ENCODE assay signal across 1 cellular context in genomic region chr15:39427705-39428104, GRCh38.
TF ChIP-seq lines count a peak whose summit lies in the region.

No MANE protein-coding gene starts in this region.

TF ChIP-seq in GM12878, 131 proteins besides CTCF, POLR2A, EP300 and RAD21 (continued from another document):
- TF ChIP-seq, protein P1, sequence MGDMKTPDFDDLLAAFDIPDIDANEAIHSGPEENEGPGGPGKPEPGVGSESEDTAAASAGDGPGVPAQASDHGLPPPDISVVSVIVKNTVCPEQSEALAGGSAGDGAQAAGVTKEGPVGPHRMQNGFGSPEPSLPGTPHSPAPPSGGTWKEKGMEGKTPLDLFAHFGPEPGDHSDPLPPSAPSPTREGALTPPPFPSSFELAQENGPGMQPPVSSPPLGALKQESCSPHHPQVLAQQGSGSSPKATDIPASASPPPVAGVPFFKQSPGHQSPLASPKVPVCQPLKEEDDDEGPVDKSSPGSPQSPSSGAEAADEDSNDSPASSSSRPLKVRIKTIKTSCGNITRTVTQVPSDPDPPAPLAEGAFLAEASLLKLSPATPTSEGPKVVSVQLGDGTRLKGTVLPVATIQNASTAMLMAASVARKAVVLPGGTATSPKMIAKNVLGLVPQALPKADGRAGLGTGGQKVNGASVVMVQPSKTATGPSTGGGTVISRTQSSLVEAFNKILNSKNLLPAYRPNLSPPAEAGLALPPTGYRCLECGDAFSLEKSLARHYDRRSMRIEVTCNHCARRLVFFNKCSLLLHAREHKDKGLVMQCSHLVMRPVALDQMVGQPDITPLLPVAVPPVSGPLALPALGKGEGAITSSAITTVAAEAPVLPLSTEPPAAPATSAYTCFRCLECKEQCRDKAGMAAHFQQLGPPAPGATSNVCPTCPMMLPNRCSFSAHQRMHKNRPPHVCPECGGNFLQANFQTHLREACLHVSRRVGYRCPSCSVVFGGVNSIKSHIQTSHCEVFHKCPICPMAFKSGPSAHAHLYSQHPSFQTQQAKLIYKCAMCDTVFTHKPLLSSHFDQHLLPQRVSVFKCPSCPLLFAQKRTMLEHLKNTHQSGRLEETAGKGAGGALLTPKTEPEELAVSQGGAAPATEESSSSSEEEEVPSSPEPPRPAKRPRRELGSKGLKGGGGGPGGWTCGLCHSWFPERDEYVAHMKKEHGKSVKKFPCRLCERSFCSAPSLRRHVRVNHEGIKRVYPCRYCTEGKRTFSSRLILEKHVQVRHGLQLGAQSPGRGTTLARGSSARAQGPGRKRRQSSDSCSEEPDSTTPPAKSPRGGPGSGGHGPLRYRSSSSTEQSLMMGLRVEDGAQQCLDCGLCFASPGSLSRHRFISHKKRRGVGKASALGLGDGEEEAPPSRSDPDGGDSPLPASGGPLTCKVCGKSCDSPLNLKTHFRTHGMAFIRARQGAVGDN (IDR thresholded peaks at IDR 0.05), result no peak
- TF ChIP-seq STAT3 (IDR thresholded peaks at IDR 0.05; ENCODE audit: low read depth, low read length) (no peak), FOXM1 (IDR thresholded peaks at IDR 0.05; ENCODE audit: low read depth, low read length) (no peak), TCF12 (IDR thresholded peaks at IDR 0.05; ENCODE audit: low read depth, low read length) (no peak), CHD1 (IDR thresholded peaks at IDR 0.05; ENCODE audit: low read depth, low read length) (no peak), ATF7 (IDR thresholded peaks at IDR 0.05; ENCODE audit: low read depth) (no peak), TBL1XR1 (IDR thresholded peaks at IDR 0.05; ENCODE audit: low read depth, low read length) (no peak), RB1 (IDR thresholded peaks at IDR 0.05; ENCODE audit: borderline replicate concordance) (no peak), HDAC2 (IDR thresholded peaks at IDR 0.05) (no peak), CBX3 (IDR thresholded peaks at IDR 0.05; ENCODE audit: borderline replicate concordance, low read depth) (no peak), SKIL (IDR thresholded peaks at IDR 0.05; ENCODE audit: low read depth, poor library complexity, severe bottlenecking) (no peak), CEBPB (IDR thresholded peaks at IDR 0.05; ENCODE audit: borderline replicate concordance in 1 of 2, low read depth in 2 of 2, low read length in 2 of 2) (no peak), JUNB (IDR thresholded peaks at IDR 0.05) (no peak), KDM1A (IDR thresholded peaks at IDR 0.05; ENCODE audit: borderline replicate concordance) (no peak), CREM (IDR thresholded peaks at IDR 0.05; ENCODE audit: low read depth) (no peak)
- TF ChIP-seq, protein P2, sequence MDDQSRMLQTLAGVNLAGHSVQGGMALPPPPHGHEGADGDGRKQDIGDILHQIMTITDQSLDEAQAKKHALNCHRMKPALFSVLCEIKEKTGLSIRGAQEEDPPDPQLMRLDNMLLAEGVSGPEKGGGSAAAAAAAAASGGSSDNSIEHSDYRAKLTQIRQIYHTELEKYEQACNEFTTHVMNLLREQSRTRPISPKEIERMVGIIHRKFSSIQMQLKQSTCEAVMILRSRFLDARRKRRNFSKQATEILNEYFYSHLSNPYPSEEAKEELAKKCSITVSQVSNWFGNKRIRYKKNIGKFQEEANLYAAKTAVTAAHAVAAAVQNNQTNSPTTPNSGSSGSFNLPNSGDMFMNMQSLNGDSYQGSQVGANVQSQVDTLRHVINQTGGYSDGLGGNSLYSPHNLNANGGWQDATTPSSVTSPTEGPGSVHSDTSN (IDR thresholded peaks at IDR 0.05; ENCODE audit: insufficient replicate concordance, low read depth, low read length), result no peak
- TF ChIP-seq, protein P3, sequence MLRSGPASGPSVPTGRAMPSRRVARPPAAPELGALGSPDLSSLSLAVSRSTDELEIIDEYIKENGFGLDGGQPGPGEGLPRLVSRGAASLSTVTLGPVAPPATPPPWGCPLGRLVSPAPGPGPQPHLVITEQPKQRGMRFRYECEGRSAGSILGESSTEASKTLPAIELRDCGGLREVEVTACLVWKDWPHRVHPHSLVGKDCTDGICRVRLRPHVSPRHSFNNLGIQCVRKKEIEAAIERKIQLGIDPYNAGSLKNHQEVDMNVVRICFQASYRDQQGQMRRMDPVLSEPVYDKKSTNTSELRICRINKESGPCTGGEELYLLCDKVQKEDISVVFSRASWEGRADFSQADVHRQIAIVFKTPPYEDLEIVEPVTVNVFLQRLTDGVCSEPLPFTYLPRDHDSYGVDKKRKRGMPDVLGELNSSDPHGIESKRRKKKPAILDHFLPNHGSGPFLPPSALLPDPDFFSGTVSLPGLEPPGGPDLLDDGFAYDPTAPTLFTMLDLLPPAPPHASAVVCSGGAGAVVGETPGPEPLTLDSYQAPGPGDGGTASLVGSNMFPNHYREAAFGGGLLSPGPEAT (IDR thresholded peaks at IDR 0.05; ENCODE audit: low read depth), result no peak
